Comparison of ENCODE assay signal across 8 cellular contexts in the genomic region with DNA sequence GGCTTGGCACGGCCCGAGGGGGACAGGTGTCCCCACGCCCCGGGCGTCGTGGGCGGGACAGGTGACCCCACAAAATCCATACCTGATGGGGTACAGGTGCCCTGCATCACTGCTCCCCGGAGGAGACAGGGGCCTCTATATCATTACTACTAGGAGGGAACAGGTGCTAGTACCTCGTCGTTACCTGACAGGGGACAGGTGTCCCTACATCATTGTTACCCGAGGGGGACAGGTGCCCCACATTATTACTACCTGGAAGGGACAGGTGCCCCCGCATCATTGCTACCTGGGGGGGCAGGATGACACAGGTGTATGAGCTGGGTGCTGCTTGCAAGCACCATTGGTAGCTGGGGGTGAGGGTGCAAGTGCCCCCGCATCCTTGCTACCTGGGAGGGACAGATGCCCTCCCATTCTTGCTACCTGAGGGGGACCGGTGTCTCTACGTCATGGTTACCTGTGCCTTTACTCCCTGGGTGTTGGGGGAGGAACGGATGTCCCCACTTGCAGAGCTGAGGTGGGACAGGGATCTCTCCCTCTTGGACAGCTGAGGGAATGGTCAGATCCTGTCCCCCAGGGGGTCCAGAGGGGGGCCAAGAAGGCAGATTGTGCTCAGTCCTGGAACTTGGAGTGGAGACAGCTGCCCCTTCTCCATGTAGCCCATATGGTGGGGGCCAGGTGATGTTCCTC. TPM values are rescaled to one million over a fixed set of nuclear protein-coding genes. Genes with fewer than 3 reads are reported as not detected.
DNase-seq lines count a peak whose midpoint lies in the region; TF ChIP-seq lines count a peak whose summit lies in the region.

No MANE protein-coding gene starts in this region.

- no peaks in the 10 kb centered on the region for H3K9me3 ChIP-seq in Loucy (ENCODE audit: insufficient read depth, low read depth, low read length)
- no peaks in the 10 kb centered on the region for H3K9me3 ChIP-seq in ectodermal cell (ENCODE audit: control insufficient read depth, low read length)
- no peaks in the 10 kb centered on the region for H3K9me3 ChIP-seq in neuronal stem cell (replicated peaks in 1 of 2; ENCODE audit: control insufficient read depth in 2 of 2, insufficient read depth in 1 of 2, low read depth in 1 of 2, low read length in 2 of 2)

- H3K4me3 ChIP-seq in Loucy (ENCODE audit: low read length, poor library complexity, severe bottlenecking) (peak overlapping the region; percentile 83), ectodermal cell (ENCODE audit: insufficient read depth, low read depth, low read length) (peak overlapping the region; percentile 55), neuronal stem cell (ENCODE audit: low read length in 2 of 2) (peak overlapping the region; percentile 67 to 85)

- peak overlapping the region; percentile 64 for H3K4me3 Mint-ChIP-seq in activated CD4-positive, alpha-beta T cell treated with anti-CD3 and anti-CD28 coated beads, Interleukin-2, amount 10 ng/mL, durations not matched to agents 7 days and 5 days

- peak overlapping the region; percentile 93 for H3K9ac ChIP-seq in Loucy (ENCODE audit: low read depth, low read length, poor library complexity, severe bottlenecking)
- peak overlapping the region; percentile 14 for H3K9ac ChIP-seq in neuronal stem cell (ENCODE audit: low read depth, low read length, poor library complexity)

- H3K27ac ChIP-seq in ectodermal cell (ENCODE audit: insufficient read depth, low read depth, low read length, poor library complexity, severe bottlenecking), result no peak overlapping the region
- no peak overlapping the region for H3K27ac ChIP-seq in neuronal stem cell (replicated peaks; ENCODE audit: low read length)

- H3K4ac ChIP-seq in neuronal stem cell (ENCODE audit: low read length), result peak overlapping the region; percentile 2

- no peak for DNase-seq in activated CD4-positive, alpha-beta T cell treated with anti-CD3 and anti-CD28 coated beads, Interleukin-2, amount 10 ng/mL, durations not matched to agents 7 days and 5 days
- DNase-seq in activated CD4-positive, alpha-beta T cell treated with anti-CD3 and anti-CD28 coated beads for 48 hours, result no peak
- DNase-seq in neuronal stem cell (ENCODE audit: low spot score), result no peak
- no peak for DNase-seq in DMS153 treated with DMSO at 0.1 percent for 48 hours (lab: John Stamatoyannopoulos, UW; ENCODE audit: unreplicated experiment)
- DNase-seq in NCI-H1436 (lab: John Stamatoyannopoulos, UW), result no peak
- DNase-seq in NCI-H2227 treated with DMSO at 0.1 percent for 48 hours (lab: John Stamatoyannopoulos, UW), result no peak

- H3K4me2 ChIP-seq in Loucy (ENCODE audit: low read depth, low read length, poor library complexity, severe bottlenecking), result peak overlapping the region; percentile 97
- H3K4me2 ChIP-seq in neuronal stem cell (ENCODE audit: insufficient read depth, low read length, poor library complexity, severe bottlenecking), result peak overlapping the region; percentile 91

- H3K14ac ChIP-seq in neuronal stem cell (ENCODE audit: low read length), result peak overlapping the region; percentile 63

- H2BK12ac ChIP-seq in neuronal stem cell (ENCODE audit: low read length), result peak overlapping the region; percentile 86

- H3K9me3 Mint-ChIP-seq in activated CD4-positive, alpha-beta T cell treated with anti-CD3 and anti-CD28 coated beads, Interleukin-2, amount 10 ng/mL, durations not matched to agents 7 days and 5 days, result no peaks in the 10 kb centered on the region

- TF ChIP-seq CTCF in Loucy (conservative IDR thresholded peaks at IDR 0.05; ENCODE audit: low read length), result no peak

- H3K27me3 ChIP-seq in Loucy (ENCODE audit: insufficient read depth, low read length, poor library complexity, severe bottlenecking), result no peaks in the 10 kb centered on the region
- no peaks in the 10 kb centered on the region for H3K27me3 ChIP-seq in ectodermal cell (ENCODE audit: control insufficient read depth, insufficient read depth, low read length, poor library complexity, severe bottlenecking)
- no peaks in the 10 kb centered on the region for H3K27me3 ChIP-seq in neuronal stem cell (ENCODE audit: control insufficient read depth in 3 of 3, insufficient read depth in 3 of 3, low read depth in 1 of 3, low read length in 3 of 3)

- WGBS in ectodermal cell, 2 experiments, result 25 to 27% methylated on average over 16 of the region's 16 CpGs
- WGBS in neuronal stem cell (ENCODE audit: extremely low coverage in 2 of 2, insufficient read length in 2 of 2, insufficient replicate concordance in 1 of 2), 2 donors, result no CpG with 5 or more reads among the region's 16 CpGs

- no peaks in the 10 kb centered on the region for H3K9me2 ChIP-seq in Loucy (replicated peaks; ENCODE audit: low read depth, low read length)

- H2AK5ac ChIP-seq in neuronal stem cell (ENCODE audit: low read depth, low read length), result peak overlapping the region; percentile 87

- no peak overlapping the region for H2BK5ac ChIP-seq in neuronal stem cell (ENCODE audit: low read length)

- peak overlapping the region; percentile 15 for H3K18ac ChIP-seq in neuronal stem cell (ENCODE audit: low read length)

- H3K36me3 Mint-ChIP-seq in activated CD4-positive, alpha-beta T cell treated with anti-CD3 and anti-CD28 coated beads, Interleukin-2, amount 10 ng/mL, durations not matched to agents 7 days and 5 days (ENCODE audit: low read depth), result no peaks in the 10 kb centered on the region

- peaks cover 51% of the 10 kb centered on the region for H3K79me2 ChIP-seq in Loucy (ENCODE audit: insufficient read depth, low read length)

- H3F3A ChIP-seq in Loucy (ENCODE audit: low read depth), result no peaks in the 10 kb centered on the region

- H4K91ac ChIP-seq in neuronal stem cell (ENCODE audit: low read depth, low read length, poor library complexity), result no peak overlapping the region

- H3K36me3 ChIP-seq in Loucy (ENCODE audit: insufficient read depth, low read length), result no peaks in the 10 kb centered on the region
- H3K36me3 ChIP-seq in ectodermal cell (ENCODE audit: control insufficient read depth, insufficient read depth, low read length), result no peaks in the 10 kb centered on the region
- no peaks in the 10 kb centered on the region for H3K36me3 ChIP-seq in neuronal stem cell (replicated peaks in 1 of 2; ENCODE audit: control insufficient read depth in 2 of 2, insufficient read depth in 2 of 2, low read length in 2 of 2)

- CTCF ChIA-PET in activated CD4-positive, alpha-beta T cell treated with anti-CD3 and anti-CD28 coated beads, Interleukin-2, amount 10 ng/mL, durations not matched to agents 7 days and 5 days (lab: Charles Lee), result interaction anchor here (0.9 to 1.3 kb wide), 2 partner anchors 16 to 23 kb away, joined by 3 to 4 read pairs; no protein-coding TSS in a partner anchor

- peaks cover 21% of the 10 kb centered on the region for H3K4me1 Mint-ChIP-seq in activated CD4-positive, alpha-beta T cell treated with anti-CD3 and anti-CD28 coated beads, Interleukin-2, amount 10 ng/mL, durations not matched to agents 7 days and 5 days

- no peaks in the 10 kb centered on the region for H3K27me3 Mint-ChIP-seq in activated CD4-positive, alpha-beta T cell treated with anti-CD3 and anti-CD28 coated beads, Interleukin-2, amount 10 ng/mL, durations not matched to agents 7 days and 5 days

- H2BK120ac ChIP-seq in neuronal stem cell (ENCODE audit: low read depth, low read length), result no peak overlapping the region

- H2AFZ ChIP-seq in Loucy (ENCODE audit: low read length), result no peak overlapping the region
- peak overlapping the region; percentile 94 for H2AFZ ChIP-seq in neuronal stem cell (ENCODE audit: low read length)

- POLR2A ChIA-PET in activated CD4-positive, alpha-beta T cell treated with anti-CD3 and anti-CD28 coated beads, Interleukin-2, amount 10 ng/mL, durations not matched to agents 7 days and 5 days (lab: Charles Lee), result no interaction called here

- H3K23ac ChIP-seq in neuronal stem cell (ENCODE audit: low read depth, low read length, poor library complexity), result peak overlapping the region; percentile 76

- peaks cover 16% of the 10 kb centered on the region for H3K79me1 ChIP-seq in neuronal stem cell (ENCODE audit: low read depth, low read length)

- no peaks in the 10 kb centered on the region for H4K20me1 ChIP-seq in Loucy (ENCODE audit: insufficient read depth, low read length, poor library complexity, severe bottlenecking)

- no peak overlapping the region for H4K8ac ChIP-seq in neuronal stem cell (ENCODE audit: low read depth, low read length)

- H3K4me1 ChIP-seq in Loucy (ENCODE audit: insufficient read depth, low read length, poor library complexity, severe bottlenecking) (peaks cover 18% of the 10 kb centered on the region), ectodermal cell (ENCODE audit: control insufficient read depth, insufficient read depth, low read length) (peaks cover 9% of the 10 kb centered on the region), neuronal stem cell (ENCODE audit: control insufficient read depth in 2 of 2, insufficient read depth in 1 of 2, low read depth in 1 of 2, low read length in 2 of 2) (peaks cover 4 to 11% of the 10 kb centered on the region in 2 donors)

- peak overlapping the region; percentile 57 for H3K27ac Mint-ChIP-seq in activated CD4-positive, alpha-beta T cell treated with anti-CD3 and anti-CD28 coated beads, Interleukin-2, amount 10 ng/mL, durations not matched to agents 7 days and 5 days

- peak overlapping the region; percentile 90 for H2BK15ac ChIP-seq in neuronal stem cell (ENCODE audit: low read length)

RNA-seq across cellular contexts. Expression of a gene that starts 0.6 kb away (rescaled TPM):
- 10 to 100 TPM; 10.2 to 10.3 TPM for total RNA-seq in activated CD4-positive, alpha-beta T cell treated with anti-CD3 and anti-CD28 coated beads, Interleukin-2, amount 10 ng/mL, durations not matched to agents 7 days and 5 days
- 27.0 TPM for polyA plus RNA-seq in ectodermal cell (2013, experiment 1 of 4)
- 29.4 TPM for polyA plus RNA-seq in ectodermal cell (2013, experiment 2 of 4)
- polyA plus RNA-seq in ectodermal cell (2013, experiment 3 of 4), result 22.2 TPM
- 24.1 TPM for polyA plus RNA-seq in ectodermal cell (2013, experiment 4 of 4)
- polyA plus RNA-seq in neuronal stem cell (2013, experiment 1 of 2), result 17.4 TPM
- polyA plus RNA-seq in neuronal stem cell (2013, experiment 2 of 2), result 17.8 TPM

RNA-seq across cellular contexts. Expression of a gene that starts 47.3 kb away (rescaled TPM):
- total RNA-seq in activated CD4-positive, alpha-beta T cell treated with anti-CD3 and anti-CD28 coated beads, Interleukin-2, amount 10 ng/mL, durations not matched to agents 7 days and 5 days, result 10 to 100 TPM in 1 of 2 experiments, 1 to 10 TPM in 1; 10.0 to 11.4 TPM
- 6.9 TPM for polyA plus RNA-seq in ectodermal cell (2013, experiment 1 of 4)
- 6.8 TPM for polyA plus RNA-seq in ectodermal cell (2013, experiment 2 of 4)
- 5.2 TPM for polyA plus RNA-seq in ectodermal cell (2013, experiment 3 of 4)
- polyA plus RNA-seq in ectodermal cell (2013, experiment 4 of 4), result 5.6 TPM
- 3.8 TPM for polyA plus RNA-seq in neuronal stem cell (2013, experiment 1 of 2)
- polyA plus RNA-seq in neuronal stem cell (2013, experiment 2 of 2), result 4.4 TPM
